Comparison of ENCODE assay signal across 1 cellular context in genomic region chr3:145518639-145519038, GRCh38.
TF ChIP-seq lines count a peak whose summit lies in the region.

No MANE protein-coding gene starts in this region.

TF ChIP-seq in HepG2, 621 proteins besides CTCF, POLR2A, EP300 and RAD21 (continued from another document and continues in another):
- TF ChIP-seq, protein P1, sequence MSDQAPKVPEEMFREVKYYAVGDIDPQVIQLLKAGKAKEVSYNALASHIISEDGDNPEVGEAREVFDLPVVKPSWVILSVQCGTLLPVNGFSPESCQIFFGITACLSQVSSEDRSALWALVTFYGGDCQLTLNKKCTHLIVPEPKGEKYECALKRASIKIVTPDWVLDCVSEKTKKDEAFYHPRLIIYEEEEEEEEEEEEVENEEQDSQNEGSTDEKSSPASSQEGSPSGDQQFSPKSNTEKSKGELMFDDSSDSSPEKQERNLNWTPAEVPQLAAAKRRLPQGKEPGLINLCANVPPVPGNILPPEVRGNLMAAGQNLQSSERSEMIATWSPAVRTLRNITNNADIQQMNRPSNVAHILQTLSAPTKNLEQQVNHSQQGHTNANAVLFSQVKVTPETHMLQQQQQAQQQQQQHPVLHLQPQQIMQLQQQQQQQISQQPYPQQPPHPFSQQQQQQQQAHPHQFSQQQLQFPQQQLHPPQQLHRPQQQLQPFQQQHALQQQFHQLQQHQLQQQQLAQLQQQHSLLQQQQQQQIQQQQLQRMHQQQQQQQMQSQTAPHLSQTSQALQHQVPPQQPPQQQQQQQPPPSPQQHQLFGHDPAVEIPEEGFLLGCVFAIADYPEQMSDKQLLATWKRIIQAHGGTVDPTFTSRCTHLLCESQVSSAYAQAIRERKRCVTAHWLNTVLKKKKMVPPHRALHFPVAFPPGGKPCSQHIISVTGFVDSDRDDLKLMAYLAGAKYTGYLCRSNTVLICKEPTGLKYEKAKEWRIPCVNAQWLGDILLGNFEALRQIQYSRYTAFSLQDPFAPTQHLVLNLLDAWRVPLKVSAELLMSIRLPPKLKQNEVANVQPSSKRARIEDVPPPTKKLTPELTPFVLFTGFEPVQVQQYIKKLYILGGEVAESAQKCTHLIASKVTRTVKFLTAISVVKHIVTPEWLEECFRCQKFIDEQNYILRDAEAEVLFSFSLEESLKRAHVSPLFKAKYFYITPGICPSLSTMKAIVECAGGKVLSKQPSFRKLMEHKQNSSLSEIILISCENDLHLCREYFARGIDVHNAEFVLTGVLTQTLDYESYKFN (CRISPR knock-in tag; conservative IDR thresholded peaks at IDR 0.05), result peak; percentile 84
- TF ChIP-seq CREM (IDR thresholded peaks at IDR 0.05) (peak; percentile 64; the same call in 1 of the 2 replicates), CREM (CRISPR knock-in tag; IDR thresholded peaks at IDR 0.05) (no peak), AHDC1 (CRISPR knock-in tag; IDR thresholded peaks at IDR 0.05; ENCODE audit: borderline replicate concordance) (peak; percentile 95), HNF4A (CRISPR knock-in tag; IDR thresholded peaks at IDR 0.05) (peak; percentile 91), SOX13 (IDR thresholded peaks at IDR 0.05) (no peak), SOX13 (CRISPR knock-in tag; conservative IDR thresholded peaks at IDR 0.05 in 1 of 2, IDR thresholded peaks at IDR 0.05 in 1 of 2) (peak in 1 of 2 experiments; percentile 66; a peak in 2 of 4 replicates), HDAC2 (CRISPR knock-in tag; IDR thresholded peaks at IDR 0.05) (0 out of 2 replicates have a peak, but pooled peaks have one; percentile 38), CEBPG (CRISPR knock-in tag; IDR thresholded peaks at IDR 0.05) (peak; percentile 28; the same call in 1 of the 2 replicates), ATRX (CRISPR knock-in tag; IDR thresholded peaks at IDR 0.05; ENCODE audit: borderline replicate concordance) (no peak), RORA (CRISPR knock-in tag; IDR thresholded peaks at IDR 0.05) (0 out of 2 replicates have a peak, but pooled peaks have one; percentile 86), SALL1 (CRISPR knock-in tag; IDR thresholded peaks at IDR 0.05) (peak; percentile 81), ONECUT2 (CRISPR knock-in tag; IDR thresholded peaks at IDR 0.05) (0 out of 2 replicates have a peak, but pooled peaks have one; percentile 33), ZNF670 (CRISPR knock-in tag; IDR thresholded peaks at IDR 0.05; ENCODE audit: borderline replicate concordance) (peak; percentile 38; the same call in 1 of the 2 replicates), ELF3 (CRISPR knock-in tag; IDR thresholded peaks at IDR 0.05) (peak; percentile 96), TEAD3 (CRISPR knock-in tag; optimal IDR thresholded peaks at IDR 0.05; ENCODE audit: borderline replicate concordance) (peak; percentile 30), HOXA3 (CRISPR knock-in tag; IDR thresholded peaks at IDR 0.05) (0 out of 2 replicates have a peak, but pooled peaks have one; percentile 19), CBX5 (CRISPR knock-in tag; IDR thresholded peaks at IDR 0.05; ENCODE audit: borderline replicate concordance) (peak; percentile 31; the same call in 1 of the 2 replicates), FOXP4 (CRISPR knock-in tag; IDR thresholded peaks at IDR 0.05) (peak; percentile 14; the same call in 1 of the 2 replicates), SOX5 (CRISPR knock-in tag; IDR thresholded peaks at IDR 0.05; ENCODE audit: borderline replicate concordance) (peak; percentile 63; the same call in 1 of the 2 replicates), FOXP1 (IDR thresholded peaks at IDR 0.05) (no peak), FOXP1 (CRISPR knock-in tag; IDR thresholded peaks at IDR 0.05) (0 out of 2 replicates have a peak, but pooled peaks have one; percentile 32), HMG20A (CRISPR knock-in tag; IDR thresholded peaks at IDR 0.05; ENCODE audit: borderline replicate concordance) (peak; percentile 42; the same call in 1 of the 2 replicates), FOXK1 (CRISPR knock-in tag; IDR thresholded peaks at IDR 0.05; ENCODE audit: borderline replicate concordance, low read depth) (0 out of 2 replicates have a peak, but pooled peaks have one; percentile 20), FOXA1 (IDR thresholded peaks at IDR 0.05) (no peak), FOXA1 (CRISPR knock-in tag; IDR thresholded peaks at IDR 0.05) (peak; percentile 75), NR2C2 (CRISPR knock-in tag; IDR thresholded peaks at IDR 0.05; ENCODE audit: borderline replicate concordance) (peak; percentile 64), MIER3 (CRISPR knock-in tag; IDR thresholded peaks at IDR 0.05; ENCODE audit: borderline replicate concordance) (0 out of 2 replicates have a peak, but pooled peaks have one; percentile 22), ISL2 (CRISPR knock-in tag; IDR thresholded peaks at IDR 0.05) (peak; percentile 27; the same call in 1 of the 2 replicates), ZNF644 (CRISPR knock-in tag; IDR thresholded peaks at IDR 0.05; ENCODE audit: low read depth) (peak; percentile 89), ZNF317 (CRISPR knock-in tag; IDR thresholded peaks at IDR 0.05) (no peak), TBP (CRISPR knock-in tag; IDR thresholded peaks at IDR 0.05) (no peak), NFYB (CRISPR knock-in tag; IDR thresholded peaks at IDR 0.05) (0 out of 2 replicates have a peak, but pooled peaks have one; percentile 11), SIX1 (CRISPR knock-in tag; IDR thresholded peaks at IDR 0.05; ENCODE audit: borderline replicate concordance) (peak; percentile 38; the same call in 1 of the 2 replicates), ZFP1 (CRISPR knock-in tag; IDR thresholded peaks at IDR 0.05) (peak; percentile 48; the same call in 1 of the 2 replicates), ARID5B (CRISPR knock-in tag; IDR thresholded peaks at IDR 0.05) (peak; percentile 83)
- TF ChIP-seq, protein P2, sequence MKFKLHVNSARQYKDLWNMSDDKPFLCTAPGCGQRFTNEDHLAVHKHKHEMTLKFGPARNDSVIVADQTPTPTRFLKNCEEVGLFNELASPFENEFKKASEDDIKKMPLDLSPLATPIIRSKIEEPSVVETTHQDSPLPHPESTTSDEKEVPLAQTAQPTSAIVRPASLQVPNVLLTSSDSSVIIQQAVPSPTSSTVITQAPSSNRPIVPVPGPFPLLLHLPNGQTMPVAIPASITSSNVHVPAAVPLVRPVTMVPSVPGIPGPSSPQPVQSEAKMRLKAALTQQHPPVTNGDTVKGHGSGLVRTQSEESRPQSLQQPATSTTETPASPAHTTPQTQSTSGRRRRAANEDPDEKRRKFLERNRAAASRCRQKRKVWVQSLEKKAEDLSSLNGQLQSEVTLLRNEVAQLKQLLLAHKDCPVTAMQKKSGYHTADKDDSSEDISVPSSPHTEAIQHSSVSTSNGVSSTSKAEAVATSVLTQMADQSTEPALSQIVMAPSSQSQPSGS (CRISPR knock-in tag; IDR thresholded peaks at IDR 0.05), result peak; percentile 54; the same call in 1 of the 2 replicates
- TF ChIP-seq, protein P3, sequence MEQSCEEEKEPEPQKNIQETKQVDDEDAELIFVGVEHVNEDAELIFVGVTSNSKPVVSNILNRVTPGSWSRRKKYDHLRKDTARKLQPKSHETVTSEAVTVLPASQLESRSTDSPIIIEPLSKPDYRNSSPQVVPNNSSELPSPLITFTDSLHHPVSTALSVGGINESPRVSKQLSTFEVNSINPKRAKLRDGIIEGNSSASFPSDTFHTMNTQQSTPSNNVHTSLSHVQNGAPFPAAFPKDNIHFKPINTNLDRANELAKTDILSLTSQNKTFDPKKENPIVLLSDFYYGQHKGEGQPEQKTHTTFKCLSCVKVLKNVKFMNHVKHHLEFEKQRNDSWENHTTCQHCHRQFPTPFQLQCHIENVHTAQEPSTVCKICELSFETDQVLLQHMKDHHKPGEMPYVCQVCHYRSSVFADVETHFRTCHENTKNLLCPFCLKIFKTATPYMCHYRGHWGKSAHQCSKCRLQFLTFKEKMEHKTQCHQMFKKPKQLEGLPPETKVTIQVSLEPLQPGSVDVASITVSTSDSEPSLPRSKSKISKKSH (CRISPR knock-in tag; IDR thresholded peaks at IDR 0.05; ENCODE audit: borderline replicate concordance), result no peak
- TF ChIP-seq, protein P4, sequence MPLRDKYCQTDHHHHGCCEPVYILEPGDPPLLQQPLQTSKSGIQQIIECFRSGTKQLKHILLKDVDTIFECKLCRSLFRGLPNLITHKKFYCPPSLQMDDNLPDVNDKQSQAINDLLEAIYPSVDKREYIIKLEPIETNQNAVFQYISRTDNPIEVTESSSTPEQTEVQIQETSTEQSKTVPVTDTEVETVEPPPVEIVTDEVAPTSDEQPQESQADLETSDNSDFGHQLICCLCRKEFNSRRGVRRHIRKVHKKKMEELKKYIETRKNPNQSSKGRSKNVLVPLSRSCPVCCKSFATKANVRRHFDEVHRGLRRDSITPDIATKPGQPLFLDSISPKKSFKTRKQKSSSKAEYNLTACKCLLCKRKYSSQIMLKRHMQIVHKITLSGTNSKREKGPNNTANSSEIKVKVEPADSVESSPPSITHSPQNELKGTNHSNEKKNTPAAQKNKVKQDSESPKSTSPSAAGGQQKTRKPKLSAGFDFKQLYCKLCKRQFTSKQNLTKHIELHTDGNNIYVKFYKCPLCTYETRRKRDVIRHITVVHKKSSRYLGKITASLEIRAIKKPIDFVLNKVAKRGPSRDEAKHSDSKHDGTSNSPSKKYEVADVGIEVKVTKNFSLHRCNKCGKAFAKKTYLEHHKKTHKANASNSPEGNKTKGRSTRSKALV (CRISPR knock-in tag; IDR thresholded peaks at IDR 0.05), result no peak
